Comparison of ENCODE assay signal across 1 cellular context in genomic region chr2:43084699-43085091, GRCh38.
A peak's percentile ranks its signal among the peaks of the same experiment; 100 is the strongest.
TF ChIP-seq lines count a peak whose summit lies in the region.

No MANE protein-coding gene starts in this region.

TF ChIP-seq in SK-N-SH treated with all-trans-retinoic acid at 6 μM for 48 hours, 23 proteins besides CTCF, POLR2A, EP300 and RAD21 (continued from another document):
- no peak for TF ChIP-seq CREB5 (CRISPR knock-in tag; IDR thresholded peaks at IDR 0.05; ENCODE audit: low read depth)
- peak; percentile 31; the same call in 1 of the 2 replicates for TF ChIP-seq ZNF565 (CRISPR knock-in tag; conservative IDR thresholded peaks at IDR 0.05; ENCODE audit: low read depth)
- TF ChIP-seq PPARA (CRISPR knock-in tag; IDR thresholded peaks at IDR 0.05; ENCODE audit: borderline replicate concordance) = no peak
- TF ChIP-seq TCF4 (CRISPR knock-in tag; IDR thresholded peaks at IDR 0.05; ENCODE audit: borderline replicate concordance) = no peak
- peak; percentile 84; the same call in 1 of the 2 replicates for TF ChIP-seq SNAI2 (CRISPR knock-in tag; IDR thresholded peaks at IDR 0.05)
